Comparison of ENCODE assay signal across 1 cellular context in the genomic region with DNA sequence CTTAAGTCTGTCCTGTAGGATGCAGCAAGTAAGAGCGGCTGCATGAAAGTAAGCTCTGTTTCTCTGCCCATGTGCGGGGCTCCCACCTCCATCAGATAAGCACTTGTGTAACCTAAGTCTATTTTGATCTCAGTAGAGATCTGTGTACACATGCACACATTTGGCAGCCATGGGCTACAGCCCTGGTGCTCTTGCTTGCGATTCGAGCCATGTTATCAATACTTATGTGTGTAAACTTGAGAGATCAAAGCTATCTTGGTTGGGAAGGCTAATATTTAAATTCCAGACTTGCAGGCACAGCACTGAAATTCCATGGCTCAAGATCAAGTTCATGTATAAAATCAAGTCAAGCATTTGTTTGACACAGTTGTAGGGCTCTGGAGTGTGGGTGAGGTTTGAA.
TF ChIP-seq lines count a peak whose summit lies in the region.

No MANE protein-coding gene starts in this region.

TF ChIP-seq in HepG2, 621 proteins besides CTCF, POLR2A, EP300 and RAD21 (continued from another document and continues in another):
- TF ChIP-seq, protein P1, sequence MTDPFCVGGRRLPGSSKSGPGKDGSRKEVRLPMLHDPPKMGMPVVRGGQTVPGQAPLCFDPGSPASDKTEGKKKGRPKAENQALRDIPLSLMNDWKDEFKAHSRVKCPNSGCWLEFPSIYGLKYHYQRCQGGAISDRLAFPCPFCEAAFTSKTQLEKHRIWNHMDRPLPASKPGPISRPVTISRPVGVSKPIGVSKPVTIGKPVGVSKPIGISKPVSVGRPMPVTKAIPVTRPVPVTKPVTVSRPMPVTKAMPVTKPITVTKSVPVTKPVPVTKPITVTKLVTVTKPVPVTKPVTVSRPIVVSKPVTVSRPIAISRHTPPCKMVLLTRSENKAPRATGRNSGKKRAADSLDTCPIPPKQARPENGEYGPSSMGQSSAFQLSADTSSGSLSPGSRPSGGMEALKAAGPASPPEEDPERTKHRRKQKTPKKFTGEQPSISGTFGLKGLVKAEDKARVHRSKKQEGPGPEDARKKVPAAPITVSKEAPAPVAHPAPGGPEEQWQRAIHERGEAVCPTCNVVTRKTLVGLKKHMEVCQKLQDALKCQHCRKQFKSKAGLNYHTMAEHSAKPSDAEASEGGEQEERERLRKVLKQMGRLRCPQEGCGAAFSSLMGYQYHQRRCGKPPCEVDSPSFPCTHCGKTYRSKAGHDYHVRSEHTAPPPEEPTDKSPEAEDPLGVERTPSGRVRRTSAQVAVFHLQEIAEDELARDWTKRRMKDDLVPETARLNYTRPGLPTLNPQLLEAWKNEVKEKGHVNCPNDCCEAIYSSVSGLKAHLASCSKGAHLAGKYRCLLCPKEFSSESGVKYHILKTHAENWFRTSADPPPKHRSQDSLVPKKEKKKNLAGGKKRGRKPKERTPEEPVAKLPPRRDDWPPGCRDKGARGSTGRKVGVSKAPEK (CRISPR knock-in tag; IDR thresholded peaks at IDR 0.05; ENCODE audit: borderline replicate concordance) = peak; percentile 95
- TF ChIP-seq, protein P2, sequence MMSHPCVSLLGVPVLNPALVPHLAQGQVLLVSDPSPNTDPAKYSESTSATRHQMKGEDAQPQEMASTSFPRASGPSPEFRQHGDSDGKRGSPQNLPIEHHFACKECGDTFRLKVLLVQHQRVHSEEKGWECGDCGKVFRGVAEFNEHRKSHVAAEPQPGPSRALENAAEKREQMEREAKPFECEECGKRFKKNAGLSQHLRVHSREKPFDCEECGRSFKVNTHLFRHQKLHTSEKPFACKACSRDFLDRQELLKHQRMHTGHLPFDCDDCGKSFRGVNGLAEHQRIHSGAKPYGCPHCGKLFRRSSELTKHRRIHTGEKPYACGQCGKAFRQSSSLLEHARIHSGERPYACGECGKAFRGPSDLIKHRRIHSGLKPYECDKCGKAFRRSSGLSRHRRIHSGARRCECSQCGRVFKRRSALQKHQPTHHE (CRISPR knock-in tag; IDR thresholded peaks at IDR 0.05; ENCODE audit: borderline replicate concordance) = peak; percentile 57; the same call in 1 of the 2 replicates
- TF ChIP-seq ZNF644 (CRISPR knock-in tag; IDR thresholded peaks at IDR 0.05; ENCODE audit: low read depth) = peak; percentile 29; the same call in 1 of the 2 replicates
- TF ChIP-seq, protein P3, sequence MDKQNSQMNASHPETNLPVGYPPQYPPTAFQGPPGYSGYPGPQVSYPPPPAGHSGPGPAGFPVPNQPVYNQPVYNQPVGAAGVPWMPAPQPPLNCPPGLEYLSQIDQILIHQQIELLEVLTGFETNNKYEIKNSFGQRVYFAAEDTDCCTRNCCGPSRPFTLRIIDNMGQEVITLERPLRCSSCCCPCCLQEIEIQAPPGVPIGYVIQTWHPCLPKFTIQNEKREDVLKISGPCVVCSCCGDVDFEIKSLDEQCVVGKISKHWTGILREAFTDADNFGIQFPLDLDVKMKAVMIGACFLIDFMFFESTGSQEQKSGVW (CRISPR knock-in tag; IDR thresholded peaks at IDR 0.05; ENCODE audit: borderline replicate concordance) = no peak; the same call in 1 of the 2 replicates
- TF ChIP-seq TBP (CRISPR knock-in tag; IDR thresholded peaks at IDR 0.05) = 0 out of 2 replicates have a peak, but pooled peaks have one; percentile 62
- TF ChIP-seq ZBTB21 (CRISPR knock-in tag; IDR thresholded peaks at IDR 0.05) = 0 out of 2 replicates have a peak, but pooled peaks have one; percentile 34
- no peak for TF ChIP-seq CAMTA2 (CRISPR knock-in tag; IDR thresholded peaks at IDR 0.05; ENCODE audit: borderline replicate concordance)
- TF ChIP-seq MTA1 (CRISPR knock-in tag; IDR thresholded peaks at IDR 0.05; ENCODE audit: borderline replicate concordance) = peak; percentile 37; the same call in 1 of the 2 replicates
- peak; percentile 90; the same call in 1 of the 2 replicates for TF ChIP-seq CBX5 (CRISPR knock-in tag; IDR thresholded peaks at IDR 0.05; ENCODE audit: borderline replicate concordance)
- TF ChIP-seq, protein P4, sequence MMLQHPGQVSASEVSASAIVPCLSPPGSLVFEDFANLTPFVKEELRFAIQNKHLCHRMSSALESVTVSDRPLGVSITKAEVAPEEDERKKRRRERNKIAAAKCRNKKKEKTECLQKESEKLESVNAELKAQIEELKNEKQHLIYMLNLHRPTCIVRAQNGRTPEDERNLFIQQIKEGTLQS (CRISPR knock-in tag; IDR thresholded peaks at IDR 0.05) = no peak; the same call in 1 of the 2 replicates
- TF ChIP-seq CBX1 (IDR thresholded peaks at IDR 0.05; ENCODE audit: low read depth) = no peak
- TF ChIP-seq FOXP1 (IDR thresholded peaks at IDR 0.05) = no peak
- peak; percentile 95 for TF ChIP-seq FOXP1 (CRISPR knock-in tag; IDR thresholded peaks at IDR 0.05)
- TF ChIP-seq HHEX (CRISPR knock-in tag; IDR thresholded peaks at IDR 0.05) = peak; percentile 96
- TF ChIP-seq MED1 (CRISPR knock-in tag; IDR thresholded peaks at IDR 0.05) = peak; percentile 91
- TF ChIP-seq, protein P5, sequence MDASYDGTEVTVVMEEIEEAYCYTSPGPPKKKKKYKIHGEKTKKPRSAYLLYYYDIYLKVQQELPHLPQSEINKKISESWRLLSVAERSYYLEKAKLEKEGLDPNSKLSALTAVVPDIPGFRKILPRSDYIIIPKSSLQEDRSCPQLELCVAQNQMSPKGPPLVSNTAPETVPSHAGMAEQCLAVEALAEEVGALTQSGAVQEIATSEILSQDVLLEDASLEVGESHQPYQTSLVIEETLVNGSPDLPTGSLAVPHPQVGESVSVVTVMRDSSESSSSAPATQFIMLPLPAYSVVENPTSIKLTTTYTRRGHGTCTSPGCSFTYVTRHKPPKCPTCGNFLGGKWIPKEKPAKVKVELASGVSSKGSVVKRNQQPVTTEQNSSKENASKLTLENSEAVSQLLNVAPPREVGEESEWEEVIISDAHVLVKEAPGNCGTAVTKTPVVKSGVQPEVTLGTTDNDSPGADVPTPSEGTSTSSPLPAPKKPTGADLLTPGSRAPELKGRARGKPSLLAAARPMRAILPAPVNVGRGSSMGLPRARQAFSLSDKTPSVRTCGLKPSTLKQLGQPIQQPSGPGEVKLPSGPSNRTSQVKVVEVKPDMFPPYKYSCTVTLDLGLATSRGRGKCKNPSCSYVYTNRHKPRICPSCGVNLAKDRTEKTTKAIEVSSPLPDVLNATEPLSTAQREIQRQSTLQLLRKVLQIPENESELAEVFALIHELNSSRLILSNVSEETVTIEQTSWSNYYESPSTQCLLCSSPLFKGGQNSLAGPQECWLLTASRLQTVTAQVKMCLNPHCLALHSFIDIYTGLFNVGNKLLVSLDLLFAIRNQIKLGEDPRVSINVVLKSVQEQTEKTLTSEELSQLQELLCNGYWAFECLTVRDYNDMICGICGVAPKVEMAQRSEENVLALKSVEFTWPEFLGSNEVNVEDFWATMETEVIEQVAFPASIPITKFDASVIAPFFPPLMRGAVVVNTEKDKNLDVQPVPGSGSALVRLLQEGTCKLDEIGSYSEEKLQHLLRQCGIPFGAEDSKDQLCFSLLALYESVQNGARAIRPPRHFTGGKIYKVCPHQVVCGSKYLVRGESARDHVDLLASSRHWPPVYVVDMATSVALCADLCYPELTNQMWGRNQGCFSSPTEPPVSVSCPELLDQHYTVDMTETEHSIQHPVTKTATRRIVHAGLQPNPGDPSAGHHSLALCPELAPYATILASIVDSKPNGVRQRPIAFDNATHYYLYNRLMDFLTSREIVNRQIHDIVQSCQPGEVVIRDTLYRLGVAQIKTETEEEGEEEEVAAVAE (CRISPR knock-in tag; IDR thresholded peaks at IDR 0.05; ENCODE audit: borderline replicate concordance) = peak; percentile 65; the same call in 1 of the 2 replicates
- TF ChIP-seq, protein P6, sequence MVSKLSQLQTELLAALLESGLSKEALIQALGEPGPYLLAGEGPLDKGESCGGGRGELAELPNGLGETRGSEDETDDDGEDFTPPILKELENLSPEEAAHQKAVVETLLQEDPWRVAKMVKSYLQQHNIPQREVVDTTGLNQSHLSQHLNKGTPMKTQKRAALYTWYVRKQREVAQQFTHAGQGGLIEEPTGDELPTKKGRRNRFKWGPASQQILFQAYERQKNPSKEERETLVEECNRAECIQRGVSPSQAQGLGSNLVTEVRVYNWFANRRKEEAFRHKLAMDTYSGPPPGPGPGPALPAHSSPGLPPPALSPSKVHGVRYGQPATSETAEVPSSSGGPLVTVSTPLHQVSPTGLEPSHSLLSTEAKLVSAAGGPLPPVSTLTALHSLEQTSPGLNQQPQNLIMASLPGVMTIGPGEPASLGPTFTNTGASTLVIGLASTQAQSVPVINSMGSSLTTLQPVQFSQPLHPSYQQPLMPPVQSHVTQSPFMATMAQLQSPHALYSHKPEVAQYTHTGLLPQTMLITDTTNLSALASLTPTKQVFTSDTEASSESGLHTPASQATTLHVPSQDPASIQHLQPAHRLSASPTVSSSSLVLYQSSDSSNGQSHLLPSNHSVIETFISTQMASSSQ (IDR thresholded peaks at IDR 0.05; ENCODE audit: low read depth) = peak; percentile 62
- TF ChIP-seq, protein P6 (CRISPR knock-in tag; IDR thresholded peaks at IDR 0.05; ENCODE audit: borderline replicate concordance) = peak; percentile 91
- peak; percentile 73; the same call in 1 of the 2 replicates for TF ChIP-seq ZNF558 (CRISPR knock-in tag; IDR thresholded peaks at IDR 0.05; ENCODE audit: borderline replicate concordance)
- TF ChIP-seq ZNF766 (CRISPR knock-in tag; IDR thresholded peaks at IDR 0.05; ENCODE audit: borderline replicate concordance) = no peak
- TF ChIP-seq MIER3 (CRISPR knock-in tag; IDR thresholded peaks at IDR 0.05; ENCODE audit: borderline replicate concordance) = peak; percentile 88; the same call in 1 of the 2 replicates
- peak; percentile 95 for TF ChIP-seq TARDBP (CRISPR knock-in tag; IDR thresholded peaks at IDR 0.05)
- TF ChIP-seq SNAI1 (CRISPR knock-in tag; IDR thresholded peaks at IDR 0.05; ENCODE audit: borderline replicate concordance) = no peak
- TF ChIP-seq, protein P7, sequence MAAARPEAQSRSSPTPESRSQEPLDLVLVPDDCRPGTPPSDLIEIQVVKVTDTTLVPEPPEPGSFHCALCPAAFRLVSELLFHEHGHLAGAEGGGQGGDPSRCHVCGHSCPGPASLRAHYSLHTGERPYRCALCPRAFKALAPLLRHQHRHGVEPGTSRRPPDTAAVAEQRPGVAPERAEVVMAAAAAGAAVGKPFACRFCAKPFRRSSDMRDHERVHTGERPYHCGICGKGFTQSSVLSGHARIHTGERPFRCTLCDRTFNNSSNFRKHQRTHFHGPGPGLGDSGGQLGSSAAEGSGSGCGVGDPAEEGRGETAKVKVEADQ (CRISPR knock-in tag; IDR thresholded peaks at IDR 0.05; ENCODE audit: borderline replicate concordance) = 0 out of 2 replicates have a peak, but pooled peaks have one; percentile 59
- TF ChIP-seq, protein P8, sequence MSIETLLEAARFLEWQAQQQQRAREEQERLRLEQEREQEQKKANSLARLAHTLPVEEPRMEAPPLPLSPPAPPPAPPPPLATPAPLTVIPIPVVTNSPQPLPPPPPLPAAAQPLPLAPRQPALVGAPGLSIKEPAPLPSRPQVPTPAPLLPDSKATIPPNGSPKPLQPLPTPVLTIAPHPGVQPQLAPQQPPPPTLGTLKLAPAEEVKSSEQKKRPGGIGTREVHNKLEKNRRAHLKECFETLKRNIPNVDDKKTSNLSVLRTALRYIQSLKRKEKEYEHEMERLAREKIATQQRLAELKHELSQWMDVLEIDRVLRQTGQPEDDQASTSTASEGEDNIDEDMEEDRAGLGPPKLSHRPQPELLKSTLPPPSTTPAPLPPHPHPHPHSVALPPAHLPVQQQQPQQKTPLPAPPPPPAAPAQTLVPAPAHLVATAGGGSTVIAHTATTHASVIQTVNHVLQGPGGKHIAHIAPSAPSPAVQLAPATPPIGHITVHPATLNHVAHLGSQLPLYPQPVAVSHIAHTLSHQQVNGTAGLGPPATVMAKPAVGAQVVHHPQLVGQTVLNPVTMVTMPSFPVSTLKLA (IDR thresholded peaks at IDR 0.05) = peak; percentile 61
- peak; percentile 94 for TF ChIP-seq HMG20B (CRISPR knock-in tag; conservative IDR thresholded peaks at IDR 0.05)
- TF ChIP-seq TBX2 (CRISPR knock-in tag; IDR thresholded peaks at IDR 0.05; ENCODE audit: borderline replicate concordance) = peak; percentile 99
- TF ChIP-seq MYC (CRISPR knock-in tag; IDR thresholded peaks at IDR 0.05; ENCODE audit: borderline replicate concordance) = peak; percentile 75; the same call in 1 of the 2 replicates
- no peak for TF ChIP-seq ZFAT (CRISPR knock-in tag; conservative IDR thresholded peaks at IDR 0.05)
- TF ChIP-seq HOXA3 (CRISPR knock-in tag; IDR thresholded peaks at IDR 0.05) = peak; percentile 84
- TF ChIP-seq, protein P9, sequence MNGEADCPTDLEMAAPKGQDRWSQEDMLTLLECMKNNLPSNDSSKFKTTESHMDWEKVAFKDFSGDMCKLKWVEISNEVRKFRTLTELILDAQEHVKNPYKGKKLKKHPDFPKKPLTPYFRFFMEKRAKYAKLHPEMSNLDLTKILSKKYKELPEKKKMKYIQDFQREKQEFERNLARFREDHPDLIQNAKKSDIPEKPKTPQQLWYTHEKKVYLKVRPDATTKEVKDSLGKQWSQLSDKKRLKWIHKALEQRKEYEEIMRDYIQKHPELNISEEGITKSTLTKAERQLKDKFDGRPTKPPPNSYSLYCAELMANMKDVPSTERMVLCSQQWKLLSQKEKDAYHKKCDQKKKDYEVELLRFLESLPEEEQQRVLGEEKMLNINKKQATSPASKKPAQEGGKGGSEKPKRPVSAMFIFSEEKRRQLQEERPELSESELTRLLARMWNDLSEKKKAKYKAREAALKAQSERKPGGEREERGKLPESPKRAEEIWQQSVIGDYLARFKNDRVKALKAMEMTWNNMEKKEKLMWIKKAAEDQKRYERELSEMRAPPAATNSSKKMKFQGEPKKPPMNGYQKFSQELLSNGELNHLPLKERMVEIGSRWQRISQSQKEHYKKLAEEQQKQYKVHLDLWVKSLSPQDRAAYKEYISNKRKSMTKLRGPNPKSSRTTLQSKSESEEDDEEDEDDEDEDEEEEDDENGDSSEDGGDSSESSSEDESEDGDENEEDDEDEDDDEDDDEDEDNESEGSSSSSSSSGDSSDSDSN (CRISPR knock-in tag; IDR thresholded peaks at IDR 0.05) = 0 out of 2 replicates have a peak, but pooled peaks have one; percentile 40
- TF ChIP-seq EHMT2 (IDR thresholded peaks at IDR 0.05; ENCODE audit: borderline replicate concordance, low read depth, low read length) = peak; percentile 36; the same call in 1 of the 2 replicates
